ENCODE assay signal across 8 cellular contexts in the genomic region with DNA sequence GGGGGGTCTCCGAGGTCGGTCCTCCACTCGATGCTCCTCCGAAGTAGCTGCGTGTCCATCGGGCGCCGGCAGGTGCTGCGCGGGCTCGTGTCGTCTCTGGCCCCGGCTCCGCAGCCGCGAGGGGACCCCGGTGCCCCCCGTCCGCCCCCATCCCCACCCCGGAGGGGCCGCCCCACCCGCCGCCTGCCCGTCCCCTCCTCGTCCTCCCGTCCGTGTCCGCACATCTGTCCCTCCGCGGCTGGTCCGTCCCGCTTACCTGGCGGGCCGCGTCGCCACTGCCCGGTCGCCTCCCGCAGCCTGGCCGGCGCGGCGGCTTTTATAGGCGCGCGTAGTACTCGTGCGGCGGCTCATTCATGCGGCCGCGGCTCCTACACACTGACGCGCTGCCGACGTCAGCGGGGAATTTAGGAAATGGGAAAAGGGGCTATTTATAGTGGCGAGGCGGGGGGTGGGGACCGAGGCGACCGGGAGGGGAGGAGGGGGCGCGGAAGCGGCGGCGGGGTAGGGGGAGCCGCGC. TPM values are rescaled to one million over a fixed set of nuclear protein-coding genes. Genes with fewer than 3 reads are reported as not detected.
DNase-seq lines count a peak whose midpoint lies in the region; ATAC-seq and TF ChIP-seq lines count a peak whose summit lies in the region.

No MANE protein-coding gene starts in this region.

- no peak overlapping the region for H3K27ac Mint-ChIP-seq in activated naive CD8-positive, alpha-beta T cell

- no peaks in the 10 kb centered on the region for H3K36me3 Mint-ChIP-seq in activated naive CD8-positive, alpha-beta T cell

- no peak for TF ChIP-seq CTCF in kidney epithelial cell (IDR thresholded peaks at IDR 0.05; ENCODE audit: insufficient read depth, low read length, poor library complexity, severe bottlenecking)

- H3K27me3 ChIP-seq in kidney epithelial cell (ENCODE audit: control insufficient read depth, insufficient read depth, low read length): peaks cover 19% of the 10 kb centered on the region

- peaks cover 24% of the 10 kb centered on the region for H3K4me1 Mint-ChIP-seq in activated naive CD8-positive, alpha-beta T cell (ENCODE audit: low read depth)

- DNase-seq in stimulated activated CD4-positive, alpha-beta T cell treated with anti-CD3 and anti-CD28 coated beads, Interleukin-15, amount 100 ng/mL, for 24 hours: peak; percentile 36
- no peak for DNase-seq in stimulated activated CD4-positive, alpha-beta T cell treated with anti-CD3 and anti-CD28 coated beads, Interleukin-12 subunit alpha, Interleukin-12 subunit beta, amount 100 ng/mL, for 4 hours
- DNase-seq in kidney epithelial cell (ENCODE audit: low read depth) (no peak), dedifferentiated amniotic fluid mesenchymal stem cell (ENCODE audit: extremely low spot score) (no peak), activated T-cell treated with anti-CD3 and anti-CD28 coated beads for 4 hours (no peak)

- ATAC-seq in GM18498 (IDR thresholded peaks at IDR 0.05; ENCODE audit: unreplicated experiment): no peak
- ATAC-seq in GM19452 (IDR thresholded peaks at IDR 0.05; ENCODE audit: unreplicated experiment): no peak

- peak overlapping the region; percentile 43 for H3K4me3 ChIP-seq in kidney epithelial cell (ENCODE audit: low read depth, low read length)

- H3K27me3 Mint-ChIP-seq in activated naive CD8-positive, alpha-beta T cell: no peaks in the 10 kb centered on the region

- H3K4me3 Mint-ChIP-seq in activated naive CD8-positive, alpha-beta T cell: peak overlapping the region; percentile 38

- H3K9me3 Mint-ChIP-seq in activated naive CD8-positive, alpha-beta T cell (ENCODE audit: low read depth): no peaks in the 10 kb centered on the region

- no peaks in the 10 kb centered on the region for H3K36me3 ChIP-seq in kidney epithelial cell (ENCODE audit: control insufficient read depth, insufficient read depth, low read length)

RNA-seq across cellular contexts. Expression of a gene that starts 4.0 kb away (rescaled TPM):
- 8.8 and 11.9 TPM in 2 replicates for total RNA-seq in kidney epithelial cell

RNA-seq across cellular contexts. Expression of a gene that starts 9.1 kb away (rescaled TPM):
- 88.2 and 100 TPM in 2 replicates for total RNA-seq in kidney epithelial cell

RNA-seq across cellular contexts. Expression of a gene that starts 21.0 kb away (rescaled TPM):
- total RNA-seq in kidney epithelial cell: 24.0 and 29.5 TPM in 2 replicates

RNA-seq across cellular contexts. Expression of a gene that starts 25.8 kb away (rescaled TPM):
- 0.14 TPM in 1 of 2 replicates, not detected in the other for total RNA-seq in kidney epithelial cell
